ENCODE assay signal across 23 cellular contexts in genomic region chr16:80912651-80913050, GRCh38.
"Had no signal": no experiment of that assay in that cellular context is flagged by ENCODE, and none has a peak within 500 bp of the region (broad histone marks: within the 10 kb centered on the region; RNA-seq: fewer than 3 reads in every experiment).

No MANE protein-coding gene starts in this region.

- H3K27me3 ChIP-seq: MG63, SJSA1 had no signal

- H3K4me1 ChIP-seq: SJSA1 had no signal

- DNase-seq: IMR-90, Karpas-422, KG1, MG63, NCI-H1092, NCI-H1105 treated with DMSO at 0.1 percent for 48 hours, NCI-H1417 treated with DMSO at 0.1 percent for 48 hours, NCI-H146, NCI-H1694 treated with DMSO at 0.1 percent for 48 hours, NCI-H1930, NCI-H2081, NCI-H2107, NCI-H2171, NCI-H226, NCI-H446, NCI-H510A, NCI-H69, NCI-H774, Right ventricle myocardium superior, RPMI8226, SIG-M5 had no signal

- H3K36me3 ChIP-seq: MG63, SJSA1 had no signal

- H3K27ac ChIP-seq: SJSA1, SK-N-MC had no signal

- H3K9me3 ChIP-seq: MG63, SJSA1 had no signal

- H3K4me3 ChIP-seq: MG63, SJSA1, SK-N-MC had no signal
